ENCODE assay signal across 13 cellular contexts in the genomic region with DNA sequence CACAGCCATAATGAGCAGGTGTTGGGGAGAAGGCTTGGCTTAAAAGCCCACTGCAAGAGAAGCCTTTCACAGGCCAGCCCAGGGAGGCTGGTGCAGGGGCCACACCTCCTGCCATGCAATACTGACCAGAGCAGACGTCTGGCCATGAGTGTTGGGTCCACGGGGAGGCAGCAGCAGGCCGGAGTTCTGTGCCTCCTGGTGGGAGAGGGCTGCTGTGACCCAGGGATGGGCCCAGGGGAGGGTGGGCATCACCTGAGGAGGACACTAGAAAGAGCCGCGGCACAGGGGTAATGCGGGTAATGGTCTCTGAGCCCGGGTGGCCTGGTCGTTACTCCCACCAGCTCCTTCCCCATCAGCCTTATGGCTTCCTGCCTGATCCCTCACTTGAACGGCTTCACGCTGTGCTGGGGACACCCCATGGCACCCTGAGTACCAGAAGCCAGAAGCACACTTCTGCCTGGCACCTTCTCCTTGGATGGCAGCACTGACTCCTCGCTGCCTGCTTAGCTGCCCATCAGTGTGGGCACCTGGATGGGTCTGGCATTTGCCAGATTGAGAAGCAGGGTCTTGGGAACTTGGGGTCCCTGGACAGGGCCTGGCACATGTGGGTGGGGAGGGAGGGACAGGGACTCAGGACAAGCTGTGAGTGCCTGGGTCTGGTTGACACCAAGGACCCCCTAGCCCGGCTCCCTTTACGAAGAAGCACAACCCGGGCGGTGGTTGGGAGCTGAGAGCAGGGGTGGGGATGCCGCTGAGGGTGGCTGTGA.
A peak's percentile ranks its signal among the peaks of the same experiment; 100 is the strongest.
DNase-seq lines count a peak whose midpoint lies in the region; ATAC-seq and TF ChIP-seq lines count a peak whose summit lies in the region.
"Had no signal": no experiment of that assay in that cellular context is flagged by ENCODE, and none has a peak within 500 bp of the region (broad histone marks: within the 10 kb centered on the region; RNA-seq: fewer than 3 reads in every experiment).

No MANE protein-coding gene starts in this region.

- 71 to 80% (median 75%) methylated on average over 14 to 16 of the region's 16 CpGs; no CpG with 5 or more reads in 1 of the 4 donors for WGBS in adrenal gland, 4 donors
- WGBS in right cardiac atrium, result 70% methylated on average over 16 of the region's 16 CpGs

- POLR2A ChIA-PET in activated CD4-positive, alpha-beta T cell treated with anti-CD3 and anti-CD28 coated beads for 36 hours (lab: Charles Lee), result no interaction called here

- H3K9me3 ChIP-seq in BE2C (no peaks in the 10 kb centered on the region), adrenal gland (replicated peaks in 1 of 3) (no peaks in the 10 kb centered on the region), right cardiac atrium (ENCODE audit: control insufficient read depth, low read length) (no peaks in the 10 kb centered on the region), HAP-1 (no peaks in the 10 kb centered on the region)

- CTCF ChIA-PET in activated CD4-positive, alpha-beta T cell treated with anti-CD3 and anti-CD28 coated beads for 36 hours (lab: Charles Lee), result interaction anchor here (1.2 kb wide), 1 partner anchor 61 kb away, joined by 3 read pairs; no protein-coding TSS in a partner anchor

- no peak for ATAC-seq in right cardiac atrium
- ATAC-seq in activated CD4-positive, alpha-beta T cell treated with anti-CD3 and anti-CD28 coated beads for 36 hours, result no peak

- peaks cover 14% of the 10 kb centered on the region for H3K4me1 ChIP-seq in BE2C
- peaks cover 20 to 73% of the 10 kb centered on the region in 2 donors for H3K4me1 ChIP-seq in adrenal gland (replicated peaks in 1 of 2)
- H3K4me1 ChIP-seq in right cardiac atrium (ENCODE audit: control insufficient read depth, insufficient read depth, low read length), result peaks cover 9% of the 10 kb centered on the region
- no peaks in the 10 kb centered on the region; the same call in 1 of the 2 replicates for H3K4me1 ChIP-seq in HAP-1

- TF ChIP-seq CTCF in BE2C (IDR thresholded peaks at IDR 0.05; ENCODE audit: low read depth, low read length) (peak; percentile 19; the same call in 1 of the 2 replicates), adrenal gland (IDR thresholded peaks at IDR 0.05) (no peak), osteocyte (IDR thresholded peaks at IDR 0.05) (no peak)

- H3K27me3 ChIP-seq in BE2C (no peaks in the 10 kb centered on the region), adrenal gland (no peaks in the 10 kb centered on the region), right cardiac atrium (ENCODE audit: control insufficient read depth, insufficient read depth) (no peaks in the 10 kb centered on the region), HAP-1 (ENCODE audit: low read depth) (no peaks in the 10 kb centered on the region)

- DNase-seq in BE2C, result no peak
- no peak for DNase-seq in adrenal gland
- DNase-seq in right cardiac atrium, result peak; percentile 18 to 53 (median 51)
- no peak for DNase-seq in osteocyte (ENCODE audit: extremely low spot score, unreplicated experiment)
- no peak for DNase-seq in activated CD4-positive, alpha-beta T cell treated with anti-CD3 and anti-CD28 coated beads for 36 hours
- DNase-seq in foreskin melanocyte, result no peak
- no peak for DNase-seq in HAP-1 (ENCODE audit: low spot score in 2 of 2)
- DNase-seq in islet precursor cell, result no peak
- DNase-seq: activated gamma-delta T cell, cortex of kidney, EL, mammary epithelial cell, NCI-H1436 had no signal

- H3K4me3 ChIP-seq in BE2C (ENCODE audit: low read depth, low read length), result no peak overlapping the region
- no peak overlapping the region for H3K4me3 ChIP-seq in adrenal gland
- H3K4me3 ChIP-seq in right cardiac atrium (ENCODE audit: low read length), result no peak overlapping the region
- no peak overlapping the region for H3K4me3 ChIP-seq in HAP-1

- peaks cover 3% of the 10 kb centered on the region for H3K36me3 Mint-ChIP-seq in osteocyte (ENCODE audit: unreplicated experiment)
- no peaks in the 10 kb centered on the region for H3K36me3 Mint-ChIP-seq in activated CD4-positive, alpha-beta T cell treated with anti-CD3 and anti-CD28 coated beads for 36 hours (ENCODE audit: low read depth)

- H3K4me1 Mint-ChIP-seq in osteocyte (ENCODE audit: unreplicated experiment), result peaks cover 41% of the 10 kb centered on the region
- no peaks in the 10 kb centered on the region for H3K4me1 Mint-ChIP-seq in activated CD4-positive, alpha-beta T cell treated with anti-CD3 and anti-CD28 coated beads for 36 hours

- intact Hi-C loops in adrenal gland (cut with DNase I) (no loop called here), right cardiac atrium (cut with DNase I) (no loop called here)
- intact Hi-C loops in activated CD4-positive, alpha-beta T cell treated with anti-CD3 and anti-CD28 coated beads for 36 hours (cut with DNase I, micrococcal nuclease), result no loop called here

- H3K36me3 ChIP-seq in BE2C, result peaks cover 28% of the 10 kb centered on the region
- peaks cover 0 to 8% of the 10 kb centered on the region in 2 donors for H3K36me3 ChIP-seq in adrenal gland (replicated peaks in 1 of 2)
- no peaks in the 10 kb centered on the region for H3K36me3 ChIP-seq in HAP-1 (replicated peaks)

- in situ Hi-C loops in HAP-1 (cut with MboI; ENCODE audit: low sequenced_read_pairs), result no loop called here

- H3K4me3 Mint-ChIP-seq in osteocyte (ENCODE audit: unreplicated experiment), result no peak overlapping the region
- H3K4me3 Mint-ChIP-seq in activated CD4-positive, alpha-beta T cell treated with anti-CD3 and anti-CD28 coated beads for 36 hours, result no peak overlapping the region

- H3K27ac Mint-ChIP-seq in osteocyte (ENCODE audit: unreplicated experiment), result peak overlapping the region; percentile 65
- H3K27ac Mint-ChIP-seq in activated CD4-positive, alpha-beta T cell treated with anti-CD3 and anti-CD28 coated beads for 36 hours, result no peak overlapping the region

- TF ChIP-seq POLR2A in adrenal gland (IDR thresholded peaks at IDR 0.05), result no peak

- H3K27me3 Mint-ChIP-seq in osteocyte (ENCODE audit: unreplicated experiment), result no peaks in the 10 kb centered on the region
- no peaks in the 10 kb centered on the region for H3K27me3 Mint-ChIP-seq in activated CD4-positive, alpha-beta T cell treated with anti-CD3 and anti-CD28 coated beads for 36 hours

- H3K27ac ChIP-seq in adrenal gland (peak overlapping the region in 3 of 5 donors; percentile 57 to 93 (median 72)), right cardiac atrium (ENCODE audit: low read length) (no peak overlapping the region)

- no peaks in the 10 kb centered on the region for H3K9me3 Mint-ChIP-seq in osteocyte (ENCODE audit: unreplicated experiment)
- H3K9me3 Mint-ChIP-seq in activated CD4-positive, alpha-beta T cell treated with anti-CD3 and anti-CD28 coated beads for 36 hours (ENCODE audit: low read depth), result no peaks in the 10 kb centered on the region

Comparison
In these comparisons a context has a peak if more than half of its experiments do, and no peak if none do; other contexts are left out.
1. DNase-seq: peak in right cardiac atrium (3 of 3); none in BE2C (single experiment), adrenal gland (0 of 7), osteocyte (single experiment), activated CD4-positive, alpha-beta T cell treated with anti-CD3 and anti-CD28 coated beads for 36 hours (single experiment), foreskin melanocyte (single experiment), HAP-1 (0 of 2) and islet precursor cell (single experiment).